27 cellular contexts compared by ENCODE assay signal in the genomic region with DNA sequence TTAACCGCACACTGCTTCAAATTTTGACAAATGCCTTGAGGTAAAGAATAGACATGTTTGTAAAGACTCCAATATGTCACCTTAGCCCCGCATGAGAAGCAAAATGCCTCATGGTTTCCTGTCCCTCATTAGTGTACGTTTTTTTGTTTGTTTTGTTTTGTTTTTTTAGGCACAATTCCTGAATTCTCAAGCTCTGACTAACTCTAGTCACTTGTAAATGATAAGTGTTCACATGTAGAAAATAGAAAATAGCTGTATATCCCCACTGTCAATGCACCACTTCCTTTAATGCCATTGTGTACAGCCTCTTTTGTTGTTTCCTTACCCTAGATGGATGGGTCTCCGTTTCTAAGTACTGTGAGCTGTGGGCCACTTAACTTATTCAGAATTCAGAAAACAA.
DNase-seq lines count a peak whose midpoint lies in the region; ATAC-seq, FAIRE-seq and TF ChIP-seq lines count a peak whose summit lies in the region.
"Had no signal": no experiment of that assay in that cellular context is flagged by ENCODE, and none has a peak within 500 bp of the region (broad histone marks: within the 10 kb centered on the region; RNA-seq: fewer than 3 reads in every experiment).

No MANE protein-coding gene starts in this region.

- no TSS peak for BruUV-seq in endothelial cell of umbilical vein (replicated peaks; lab: Mats Ljungman, UMichigan)

- TF ChIP-seq POLR2A in endothelial cell of umbilical vein (IDR thresholded peaks at IDR 0.05; ENCODE audit: low read depth, low read length): no peak

- H3K9me2 ChIP-seq in GM23338 (ENCODE audit: insufficient read depth): 0 out of 2 replicates have a peak, but pooled peaks cover 3% of the 10 kb centered on the region

- no peak for ATAC-seq in GM23338
- ATAC-seq in activated CD8-positive, alpha-beta T cell treated with anti-CD3 and anti-CD28 coated beads, Interleukin-2, amount 10 ng/mL, durations not matched to agents 7 days and 5 days: no peak
- no peak for ATAC-seq in left lung
- ATAC-seq in HG02678 (IDR thresholded peaks at IDR 0.05; ENCODE audit: unreplicated experiment): no peak
- ATAC-seq: foreskin keratinocyte; mucosa of descending colon; stimulated activated naive B cell treated with anti-CD40 and anti-IgM and Interleukin-4, amounts not matched to agents 10 μg/mL and 1 μg/mL and 100 μg/mL, for 72 hours had no signal

- no peak for DNase-seq in GM23338 (ENCODE audit: low spot score)
- DNase-seq in endothelial cell of umbilical vein (ENCODE audit: low read depth, low spot score): peak; percentile 94
- DNase-seq in non-pigmented ciliary epithelial cell (ENCODE audit: low read depth): peak; percentile 22
- DNase-seq in activated CD8-positive, alpha-beta T cell treated with anti-CD3 and anti-CD28 coated beads, Interleukin-2, amount 10 ng/mL, durations not matched to agents 7 days and 5 days: no peak
- no peak for DNase-seq in left lung
- DNase-seq in NCI-H2196 (lab: John Stamatoyannopoulos, UW; ENCODE audit: unreplicated experiment): no peak
- DNase-seq: activated CD4-positive, CD25-positive, alpha-beta regulatory T cell treated with anti-CD3 and anti-CD28 coated beads, Interleukin-2, amount 50 U/mL, for 72 hours; activated naive CD4-positive, alpha-beta T cell treated with Interleukin-2 at 50 U/mL for 16 hours; activated T-cell treated with anti-CD3 and anti-CD28 coated beads, Interleukin-2, amount 50 U/mL, for 1 hour; amniotic stem cell; caudate nucleus; erythroblast; foreskin keratinocyte; H9; mucosa of descending colon; NCI-H1694; NCI-H82; nephron progenitor cell; SHP77 treated with DMSO at 0.1 percent for 48 hours; stimulated activated CD4-positive, alpha-beta T cell treated with anti-CD3 and anti-CD28 coated beads, Interleukin-2, amount 100 ng/mL, for 48 hours; stimulated activated naive B cell treated with anti-CD40 and anti-IgM and Interleukin-4, amounts not matched to agents 10 μg/mL and 1 μg/mL and 100 μg/mL, for 72 hours; testis had no signal

- no peaks in the 10 kb centered on the region for H3K27me3 Mint-ChIP-seq in GM23338 (ENCODE audit: insufficient read depth, low read depth, poor library complexity)
- no peaks in the 10 kb centered on the region for H3K27me3 Mint-ChIP-seq in activated CD8-positive, alpha-beta T cell treated with anti-CD3 and anti-CD28 coated beads, Interleukin-2, amount 10 ng/mL, durations not matched to agents 7 days and 5 days (ENCODE audit: low read depth)
- H3K27me3 Mint-ChIP-seq: stimulated activated naive B cell treated with anti-CD40 and anti-IgM and Interleukin-4, amounts not matched to agents 10 μg/mL and 1 μg/mL and 100 μg/mL, for 72 hours had no signal

- H3K36me3 ChIP-seq in GM23338 (ENCODE audit: insufficient read depth): no peaks in the 10 kb centered on the region
- no peaks in the 10 kb centered on the region for H3K36me3 ChIP-seq in OCI-LY3 (replicated peaks; ENCODE audit: low read depth, low read length)
- no peaks in the 10 kb centered on the region for H3K36me3 ChIP-seq in endothelial cell of umbilical vein (ENCODE audit: control insufficient read depth in 2 of 2, extremely low read depth in 1 of 2, insufficient read depth in 2 of 2, low read length in 2 of 2)
- H3K36me3 ChIP-seq in left lung: no peaks in the 10 kb centered on the region
- H3K36me3 ChIP-seq: prostate gland had no signal

- no peak overlapping the region for H3K27ac Mint-ChIP-seq in GM23338
- no peak overlapping the region for H3K27ac Mint-ChIP-seq in activated CD8-positive, alpha-beta T cell treated with anti-CD3 and anti-CD28 coated beads, Interleukin-2, amount 10 ng/mL, durations not matched to agents 7 days and 5 days
- H3K27ac Mint-ChIP-seq: CD14-positive monocyte; H9; nephron progenitor cell; stimulated activated naive B cell treated with anti-CD40 and anti-IgM and Interleukin-4, amounts not matched to agents 10 μg/mL and 1 μg/mL and 100 μg/mL, for 72 hours had no signal

- H3F3A ChIP-seq in GM23338 (replicated peaks; ENCODE audit: low read depth): no peaks in the 10 kb centered on the region

- H3K9me3 Mint-ChIP-seq in GM23338: no peaks in the 10 kb centered on the region; the same call in 2 of the 3 replicates
- H3K9me3 Mint-ChIP-seq in activated CD8-positive, alpha-beta T cell treated with anti-CD3 and anti-CD28 coated beads, Interleukin-2, amount 10 ng/mL, durations not matched to agents 7 days and 5 days (ENCODE audit: insufficient read depth): peaks cover 6% of the 10 kb centered on the region
- H3K9me3 Mint-ChIP-seq: H9, nephron progenitor cell had no signal

- H2AFZ ChIP-seq in GM23338 (peak overlapping the region; percentile 70), OCI-LY3 (ENCODE audit: low read depth, low read length) (0 out of 2 replicates have a peak overlapping the region, but pooled peaks have one; percentile 33), endothelial cell of umbilical vein (ENCODE audit: low read depth, low read length) (peak overlapping the region; percentile 51)

- H3K9me1 ChIP-seq in endothelial cell of umbilical vein (replicated peaks; ENCODE audit: control insufficient read depth, extremely low read depth, insufficient read depth, low read length): no peaks in the 10 kb centered on the region

- H3K4me3 ChIP-seq in GM23338 (no peak overlapping the region), OCI-LY3 (ENCODE audit: low read length) (no peak overlapping the region), endothelial cell of umbilical vein (replicated peaks in 1 of 3; ENCODE audit: insufficient read depth in 1 of 3, low read depth in 1 of 3, low read length in 3 of 3) (no peak overlapping the region), left lung (no peak overlapping the region)
- H3K4me3 ChIP-seq: mucosa of descending colon, prostate gland, testis had no signal

- H4K20me1 ChIP-seq in GM23338 (replicated peaks; ENCODE audit: insufficient read depth): no peaks in the 10 kb centered on the region
- H4K20me1 ChIP-seq in OCI-LY3 (ENCODE audit: insufficient read depth, low read length): no peaks in the 10 kb centered on the region
- no peaks in the 10 kb centered on the region for H4K20me1 ChIP-seq in endothelial cell of umbilical vein (replicated peaks; ENCODE audit: control insufficient read depth, extremely low read depth, insufficient read depth, low read length)

- intact Hi-C loops in endothelial cell of umbilical vein (cut with micrococcal nuclease): loop anchor here (1.0 to 5.0 kb wide), 4 partner anchors 49 to 913 kb away; no protein-coding TSS in a partner anchor
- intact Hi-C loops in left lung (cut with DNase I): no loop called here

- CTCF ChIA-PET in endothelial cell of umbilical vein (lab: Charles Lee): interaction anchor here (1.0 to 2.0 kb wide), 2 partner anchors 26 to 29 kb away, joined by 4 to 5 read pairs; no protein-coding TSS in a partner anchor
- CTCF ChIA-PET in activated CD8-positive, alpha-beta T cell treated with anti-CD3 and anti-CD28 coated beads, Interleukin-2, amount 10 ng/mL, durations not matched to agents 7 days and 5 days (lab: Charles Lee): no interaction called here

- H3K4me1 Mint-ChIP-seq in GM23338: no peaks in the 10 kb centered on the region
- no peaks in the 10 kb centered on the region for H3K4me1 Mint-ChIP-seq in activated CD8-positive, alpha-beta T cell treated with anti-CD3 and anti-CD28 coated beads, Interleukin-2, amount 10 ng/mL, durations not matched to agents 7 days and 5 days (ENCODE audit: low read depth)
- H3K4me1 Mint-ChIP-seq: CD14-positive monocyte; nephron progenitor cell; stimulated activated naive B cell treated with anti-CD40 and anti-IgM and Interleukin-4, amounts not matched to agents 10 μg/mL and 1 μg/mL and 100 μg/mL, for 72 hours had no signal

- peak; percentile 74 for FAIRE-seq in endothelial cell of umbilical vein (lab: Jason Lieb, UNC)
- FAIRE-seq: G401.6 had no signal

- TF ChIP-seq CTCF in GM23338 (conservative IDR thresholded peaks at IDR 0.05; ENCODE audit: low read depth in 2 of 2) (no peak), OCI-LY3 (IDR thresholded peaks at IDR 0.05; ENCODE audit: low read depth, low read length) (no peak), endothelial cell of umbilical vein (IDR thresholded peaks at IDR 0.05; ENCODE audit: extremely low read depth in 1 of 2, insufficient read depth in 1 of 2, low read depth in 1 of 2, low read length in 2 of 2) (no peak), left lung (IDR thresholded peaks at IDR 0.05) (no peak)

- no peak overlapping the region for H3K4me3 Mint-ChIP-seq in GM23338
- H3K4me3 Mint-ChIP-seq in activated CD8-positive, alpha-beta T cell treated with anti-CD3 and anti-CD28 coated beads, Interleukin-2, amount 10 ng/mL, durations not matched to agents 7 days and 5 days: no peak overlapping the region
- H3K4me3 Mint-ChIP-seq: CD14-positive monocyte; H9; nephron progenitor cell; stimulated activated naive B cell treated with anti-CD40 and anti-IgM and Interleukin-4, amounts not matched to agents 10 μg/mL and 1 μg/mL and 100 μg/mL, for 72 hours had no signal

- H3K4me2 ChIP-seq in GM23338 (no peak overlapping the region), OCI-LY3 (ENCODE audit: low read length) (no peak overlapping the region), endothelial cell of umbilical vein (ENCODE audit: insufficient read depth, low read length) (peak overlapping the region; percentile 36)

- H3K27ac ChIP-seq in GM23338 (ENCODE audit: low read depth) (no peak overlapping the region), OCI-LY3 (ENCODE audit: low read length) (no peak overlapping the region), endothelial cell of umbilical vein (ENCODE audit: insufficient read depth, low read depth, low read length) (peak overlapping the region; percentile 93), left lung (no peak overlapping the region)
- H3K27ac ChIP-seq: foreskin keratinocyte, prostate gland, testis had no signal

- POLR2A ChIA-PET in endothelial cell of umbilical vein (lab: Charles Lee): interaction anchor here (0.6 kb wide), 1 partner anchor 77 kb away, joined by 3 read pairs; no protein-coding TSS in a partner anchor
- POLR2A ChIA-PET in activated CD8-positive, alpha-beta T cell treated with anti-CD3 and anti-CD28 coated beads, Interleukin-2, amount 10 ng/mL, durations not matched to agents 7 days and 5 days (lab: Charles Lee): interaction anchor here (0.5 kb wide), 1 partner anchor 92 kb away, joined by 3 read pairs; no protein-coding TSS in a partner anchor

- no peaks in the 10 kb centered on the region for H3K36me3 Mint-ChIP-seq in GM23338 (ENCODE audit: low read depth)
- no peaks in the 10 kb centered on the region for H3K36me3 Mint-ChIP-seq in activated CD8-positive, alpha-beta T cell treated with anti-CD3 and anti-CD28 coated beads, Interleukin-2, amount 10 ng/mL, durations not matched to agents 7 days and 5 days (ENCODE audit: low read depth)
- H3K36me3 Mint-ChIP-seq: CD14-positive monocyte; stimulated activated naive B cell treated with anti-CD40 and anti-IgM and Interleukin-4, amounts not matched to agents 10 μg/mL and 1 μg/mL and 100 μg/mL, for 72 hours had no signal

- dilution Hi-C loops in endothelial cell of umbilical vein (cut with MboI; ENCODE audit: extremely low pct_ligation_motif_present, low sequenced_read_pairs): no loop called here

- H3K27me3 ChIP-seq in GM23338 (ENCODE audit: insufficient read depth): no peaks in the 10 kb centered on the region
- H3K27me3 ChIP-seq in OCI-LY3 (ENCODE audit: low read depth, low read length): no peaks in the 10 kb centered on the region
- no peaks in the 10 kb centered on the region for H3K27me3 ChIP-seq in endothelial cell of umbilical vein (ENCODE audit: control insufficient read depth in 2 of 2, insufficient read depth in 2 of 2, low read length in 2 of 2)
- H3K27me3 ChIP-seq in left lung: no peaks in the 10 kb centered on the region
- H3K27me3 ChIP-seq: foreskin keratinocyte, testis had no signal

- H3K9ac ChIP-seq in OCI-LY3 (ENCODE audit: low read length) (no peak overlapping the region), endothelial cell of umbilical vein (replicated peaks; ENCODE audit: extremely low read depth, insufficient read depth, low read length) (peak overlapping the region; percentile 49)

- H3K4me1 ChIP-seq in GM23338 (ENCODE audit: insufficient read depth) (no peaks in the 10 kb centered on the region), OCI-LY3 (ENCODE audit: low read length) (no peaks in the 10 kb centered on the region), endothelial cell of umbilical vein (ENCODE audit: control insufficient read depth, extremely low read depth, insufficient read depth, low read length) (peaks cover 20% of the 10 kb centered on the region), left lung (no peaks in the 10 kb centered on the region)
- H3K4me1 ChIP-seq: foreskin keratinocyte, prostate gland, testis had no signal

- no peaks in the 10 kb centered on the region for H3K9me3 ChIP-seq in OCI-LY3 (ENCODE audit: insufficient read depth, low read length)
- no peaks in the 10 kb centered on the region for H3K9me3 ChIP-seq in endothelial cell of umbilical vein (replicated peaks; ENCODE audit: control insufficient read depth, insufficient read depth, low read length)
- no peaks in the 10 kb centered on the region for H3K9me3 ChIP-seq in left lung
- H3K9me3 ChIP-seq: mucosa of descending colon, prostate gland, testis had no signal

- H3K79me2 ChIP-seq in GM23338 (replicated peaks; ENCODE audit: insufficient read depth) (no peaks in the 10 kb centered on the region), OCI-LY3 (ENCODE audit: low read length) (no peaks in the 10 kb centered on the region), endothelial cell of umbilical vein (ENCODE audit: control insufficient read depth, insufficient read depth, low read length) (no peaks in the 10 kb centered on the region)

Comparison
In these comparisons a context has a peak if more than half of its experiments do, and no peak if none do; other contexts are left out.
1. DNase-seq: peak in endothelial cell of umbilical vein (single experiment) and non-pigmented ciliary epithelial cell (single experiment); none in GM23338 (single experiment), activated CD8-positive, alpha-beta T cell treated with anti-CD3 and anti-CD28 coated beads, Interleukin-2, amount 10 ng/mL, durations not matched to agents 7 days and 5 days (single experiment), left lung (0 of 2) and NCI-H2196 (single experiment).
2. Peak in every context shown above with its lines, with median percentiles within 50 percentile points of each other: H2AFZ ChIP-seq.